9 cellular contexts compared by ENCODE assay signal in the genomic region with DNA sequence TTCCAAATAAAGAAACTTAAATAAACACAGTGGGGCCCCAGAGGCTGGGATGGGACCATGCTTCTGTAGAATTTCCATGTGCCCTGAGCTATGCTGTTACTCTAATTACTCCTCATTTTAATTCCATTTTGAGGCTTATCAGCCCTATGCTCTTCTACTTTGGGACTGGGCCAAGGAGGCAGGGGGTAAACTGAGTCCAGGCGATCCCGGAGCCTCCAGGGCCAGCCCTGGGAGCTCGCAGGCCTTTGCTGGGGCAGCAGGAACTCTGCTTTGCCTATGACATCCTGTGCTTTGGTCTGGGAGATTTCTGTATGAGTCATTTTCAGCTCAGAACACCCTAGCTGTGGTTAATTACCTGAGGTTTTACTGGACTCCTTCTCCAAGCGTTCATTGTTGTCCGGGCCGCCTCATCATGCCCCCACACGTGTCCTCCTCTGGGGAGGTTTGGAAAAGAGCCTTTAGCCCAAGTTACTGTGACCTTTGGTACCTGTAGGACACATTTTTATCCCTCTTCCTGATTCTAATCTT.
A peak's percentile ranks its signal among the peaks of the same experiment; 100 is the strongest.
DNase-seq lines count a peak whose midpoint lies in the region; ATAC-seq, FAIRE-seq and TF ChIP-seq lines count a peak whose summit lies in the region.
"Had no signal": no experiment of that assay in that cellular context is flagged by ENCODE, and none has a peak within 500 bp of the region (broad histone marks: within the 10 kb centered on the region; RNA-seq: fewer than 3 reads in every experiment).

No MANE protein-coding gene starts in this region.

- H2AFZ ChIP-seq in Loucy (ENCODE audit: low read length), result no peak overlapping the region
- H2AFZ ChIP-seq in MM.1S (ENCODE audit: low read length), result no peak overlapping the region
- H2AFZ ChIP-seq in Karpas-422 (ENCODE audit: low read length), result no peak overlapping the region

- in situ Hi-C loops in GM13977 (cut with MboI; ENCODE audit: low pct_unique_long_range_greater_than_20kb, low sequenced_read_pairs, unreplicated experiment), result no loop called here

- H3K9me2 ChIP-seq in Loucy (replicated peaks; ENCODE audit: low read depth, low read length) (no peaks in the 10 kb centered on the region), MM.1S (replicated peaks; ENCODE audit: insufficient read depth, low read length) (no peaks in the 10 kb centered on the region), Karpas-422 (replicated peaks; ENCODE audit: insufficient read depth, low read length) (no peaks in the 10 kb centered on the region)

- H3K9ac ChIP-seq in Loucy (ENCODE audit: low read depth, low read length, poor library complexity, severe bottlenecking), result no peak overlapping the region
- H3K9ac ChIP-seq in MM.1S (ENCODE audit: low read length), result no peak overlapping the region
- no peak overlapping the region for H3K9ac ChIP-seq in Karpas-422 (ENCODE audit: low read length)

- H3K36me3 ChIP-seq in Loucy (ENCODE audit: insufficient read depth, low read length) (no peaks in the 10 kb centered on the region), kidney epithelial cell (ENCODE audit: control insufficient read depth, insufficient read depth, low read length) (no peaks in the 10 kb centered on the region), MM.1S (replicated peaks; ENCODE audit: insufficient read depth, low read length) (no peaks in the 10 kb centered on the region), Karpas-422 (ENCODE audit: insufficient read depth, low read length) (no peaks in the 10 kb centered on the region), heart left ventricle (no peaks in the 10 kb centered on the region)

- peaks cover 30% of the 10 kb centered on the region for H3K4me1 ChIP-seq in Loucy (ENCODE audit: insufficient read depth, low read length, poor library complexity, severe bottlenecking)
- H3K4me1 ChIP-seq in MM.1S (ENCODE audit: low read length), result no peaks in the 10 kb centered on the region
- no peaks in the 10 kb centered on the region for H3K4me1 ChIP-seq in Karpas-422 (ENCODE audit: low read length)
- peaks cover 0 to 24% (median 0%) of the 10 kb centered on the region in 12 donors for H3K4me1 ChIP-seq in heart left ventricle

- TF ChIP-seq CTCF in GM13977 (IDR thresholded peaks at IDR 0.05; ENCODE audit: extremely low read depth, insufficient read depth, missing control alignments) (no peak), Loucy (conservative IDR thresholded peaks at IDR 0.05; ENCODE audit: low read length) (no peak), kidney epithelial cell (IDR thresholded peaks at IDR 0.05; ENCODE audit: insufficient read depth, low read length, poor library complexity, severe bottlenecking) (no peak), MM.1S (IDR thresholded peaks at IDR 0.05; ENCODE audit: low read length) (no peak), heart left ventricle (IDR thresholded peaks at IDR 0.05) (no peak)

- H3F3A ChIP-seq in Loucy (ENCODE audit: low read depth) (no peaks in the 10 kb centered on the region), MM.1S (ENCODE audit: insufficient read depth, low read length) (no peaks in the 10 kb centered on the region)

- intact Hi-C loops in heart left ventricle (cut with DNase I), result loop anchor here in 2 of 10 donors (10.0 kb wide), 2 partner anchors 64 to 96 kb away; a partner anchor contains a TSS

- ATAC-seq in GM21786 (IDR thresholded peaks at IDR 0.05; ENCODE audit: unreplicated experiment) (peak; percentile 83), heart left ventricle (no peak)

- H3K4me3 ChIP-seq in Loucy (ENCODE audit: low read length, poor library complexity, severe bottlenecking), result no peak overlapping the region
- no peak overlapping the region for H3K4me3 ChIP-seq in kidney epithelial cell (ENCODE audit: low read depth, low read length)
- no peak overlapping the region for H3K4me3 ChIP-seq in MM.1S (ENCODE audit: low read length)
- no peak overlapping the region for H3K4me3 ChIP-seq in Karpas-422 (ENCODE audit: low read length)
- no peak overlapping the region for H3K4me3 ChIP-seq in heart left ventricle

- WGBS in heart left ventricle, 4 donors, result 73 to 82% (median 75%) methylated on average over 7 of the region's 7 CpGs

- H3K9me3 ChIP-seq in Loucy (ENCODE audit: insufficient read depth, low read depth, low read length), result no peaks in the 10 kb centered on the region
- no peaks in the 10 kb centered on the region for H3K9me3 ChIP-seq in MM.1S (replicated peaks; ENCODE audit: insufficient read depth, low read length)
- no peaks in the 10 kb centered on the region for H3K9me3 ChIP-seq in Karpas-422 (ENCODE audit: low read length)
- no peaks in the 10 kb centered on the region for H3K9me3 ChIP-seq in heart left ventricle

- H3K79me2 ChIP-seq in Loucy (ENCODE audit: insufficient read depth, low read length), result no peaks in the 10 kb centered on the region
- H3K79me2 ChIP-seq in MM.1S (ENCODE audit: low read length), result no peaks in the 10 kb centered on the region
- H3K79me2 ChIP-seq in Karpas-422 (ENCODE audit: low read length), result no peaks in the 10 kb centered on the region

- DNase-seq in GM13977 (ENCODE audit: low spot score) (peak; percentile 45), kidney epithelial cell (ENCODE audit: low read depth) (peak; percentile 69), MM.1S (no peak), Karpas-422 (no peak), heart left ventricle (no peak), GM12891 (ENCODE audit: insufficient read length, low spot score) (no peak)

- TF ChIP-seq POLR2A in heart left ventricle (IDR thresholded peaks at IDR 0.05) (no peak), GM12891 (IDR thresholded peaks at IDR 0.05; ENCODE audit: low read depth, low read length) (no peak)

- H4K20me1 ChIP-seq in Loucy (ENCODE audit: insufficient read depth, low read length, poor library complexity, severe bottlenecking) (no peaks in the 10 kb centered on the region), MM.1S (ENCODE audit: insufficient read depth, low read length) (no peaks in the 10 kb centered on the region), Karpas-422 (ENCODE audit: insufficient read depth, low read depth, low read length) (no peaks in the 10 kb centered on the region)

- H3K27me3 ChIP-seq in Loucy (ENCODE audit: insufficient read depth, low read length, poor library complexity, severe bottlenecking), result peaks cover 5% of the 10 kb centered on the region
- H3K27me3 ChIP-seq in kidney epithelial cell (ENCODE audit: control insufficient read depth, insufficient read depth, low read length), result no peaks in the 10 kb centered on the region
- H3K27me3 ChIP-seq in MM.1S (replicated peaks; ENCODE audit: insufficient read depth, low read length), result no peaks in the 10 kb centered on the region
- no peaks in the 10 kb centered on the region for H3K27me3 ChIP-seq in Karpas-422 (ENCODE audit: low read length)
- H3K27me3 ChIP-seq in heart left ventricle, result peaks cover 0 to 38% (median 0%) of the 10 kb centered on the region in 9 donors

- FAIRE-seq in GM12891 (lab: Jason Lieb, UNC), result no peak
- FAIRE-seq: endometrium had no signal

- H3K27ac ChIP-seq in MM.1S (ENCODE audit: low read length) (no peak overlapping the region), Karpas-422 (ENCODE audit: low read length) (no peak overlapping the region), heart left ventricle (no peak overlapping the region)

- peak overlapping the region; percentile 31 for H3K4me2 ChIP-seq in Loucy (ENCODE audit: low read depth, low read length, poor library complexity, severe bottlenecking)
- H3K4me2 ChIP-seq in MM.1S (ENCODE audit: low read depth, low read length), result no peak overlapping the region
- no peak overlapping the region for H3K4me2 ChIP-seq in Karpas-422 (ENCODE audit: low read depth, low read length, poor library complexity, severe bottlenecking)

TF ChIP-seq in GM12891, 5 proteins besides CTCF, POLR2A, EP300 and RAD21:
- TF ChIP-seq PAX5 (IDR thresholded peaks at IDR 0.05; ENCODE audit: insufficient read depth, low read length, severe bottlenecking) (no peak), TAF1 (IDR thresholded peaks at IDR 0.05; ENCODE audit: low read depth, low read length) (no peak), POLR2AphosphoS5 (IDR thresholded peaks at IDR 0.05; ENCODE audit: low read depth, low read length) (no peak), SPI1 (IDR thresholded peaks at IDR 0.05; ENCODE audit: low read depth, low read length) (no peak), POU2F2 (IDR thresholded peaks at IDR 0.05; ENCODE audit: low read depth, low read length) (no peak)
TF ChIP-seq in GM12891: peak in this region for 0.

Comparison
In these comparisons a context has a peak if more than half of its experiments do, and no peak if none do; other contexts are left out.
1. DNase-seq: peak in GM13977 (single experiment) and kidney epithelial cell (single experiment); none in MM.1S (single experiment), Karpas-422 (single experiment), heart left ventricle (0 of 5) and GM12891 (single experiment).